8 cellular contexts compared by ENCODE assay signal in the genomic region with DNA sequence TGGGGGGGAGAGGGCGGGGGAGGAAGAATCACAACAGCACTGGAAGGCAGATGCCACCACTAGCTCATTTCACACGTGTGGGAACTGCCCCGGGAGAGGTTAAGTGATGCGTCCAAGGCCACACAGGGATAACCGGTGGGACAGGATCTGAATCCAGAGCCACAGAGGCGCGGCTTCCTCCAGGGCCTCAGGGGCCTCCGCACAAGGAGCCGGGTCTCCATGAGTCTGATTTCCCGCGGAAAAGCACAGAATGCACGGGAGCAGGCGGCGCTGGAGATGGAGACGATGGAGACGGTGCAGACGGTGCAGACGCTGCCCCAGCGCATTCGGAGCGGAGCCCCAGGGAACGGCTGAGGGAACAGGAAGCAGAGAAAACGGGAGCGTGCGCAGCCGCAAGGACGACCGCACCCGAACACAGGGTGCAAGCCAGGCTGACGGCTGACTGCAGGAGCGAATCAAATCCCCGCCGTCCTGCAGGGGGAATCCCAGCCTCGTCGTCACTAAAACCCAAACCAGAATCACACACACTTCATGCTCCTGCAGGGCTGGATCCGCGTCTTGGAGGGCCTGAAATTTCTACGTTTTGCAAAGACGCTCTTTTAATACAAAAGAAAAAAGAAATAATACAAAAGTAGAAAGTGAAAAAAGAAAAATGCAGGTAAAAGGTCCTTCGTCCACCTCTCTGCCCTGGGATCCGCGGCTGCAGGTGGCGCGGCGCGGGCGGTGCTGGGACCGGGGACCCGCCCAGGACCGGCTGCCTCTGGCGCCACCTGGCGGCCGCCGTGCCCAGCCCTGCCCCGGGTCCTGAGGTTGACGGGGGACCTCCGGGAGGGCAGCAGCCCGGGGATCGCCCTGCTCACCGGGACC. TPM values are rescaled to one million over a fixed set of nuclear protein-coding genes. Genes with fewer than 3 reads are reported as not detected.
DNase-seq lines count a peak whose midpoint lies in the region; ATAC-seq and TF ChIP-seq lines count a peak whose summit lies in the region.

No MANE protein-coding gene starts in this region.

- peak; percentile 92 for ATAC-seq in GM19324 (IDR thresholded peaks at IDR 0.05; ENCODE audit: low FRiP score, unreplicated experiment)
- peak; percentile 63 for ATAC-seq in HG03442 (IDR thresholded peaks at IDR 0.05; ENCODE audit: unreplicated experiment)
- peak; percentile 58; the same call in 2 of the 3 replicates for ATAC-seq in SK-N-SH treated with all-trans-retinoic acid at 6 μM for 48 hours

- POLR2A ChIA-PET in BJ (lab: Charles Lee) = no interaction called here

- H3K27me3 ChIP-seq in BJ (ENCODE audit: control insufficient read depth, insufficient read depth, low read length) (no peaks in the 10 kb centered on the region), skeletal muscle tissue (ENCODE audit: control insufficient read depth in 3 of 3, insufficient read depth in 3 of 3, low read length in 3 of 3) (no peaks in the 10 kb centered on the region)

- no peak overlapping the region for H3K4me3 ChIP-seq in BJ (ENCODE audit: low read depth, low read length)
- H3K4me3 ChIP-seq in skeletal muscle tissue (ENCODE audit: low read length in 3 of 3) = peak overlapping the region; percentile 54 to 71 (median 67)

- CTCF ChIA-PET in BJ (lab: Yijun Ruan, JAX) = interaction anchor here (0.7 to 3.9 kb wide), 2 partner anchors 7 to 21 kb away, joined by 3 to 14 read pairs; no protein-coding TSS in a partner anchor

- H3K9me3 ChIP-seq in skeletal muscle tissue (ENCODE audit: control insufficient read depth in 3 of 3, low read length in 3 of 3) = no peaks in the 10 kb centered on the region

- DNase-seq in BJ (ENCODE audit: low read depth) (no peak), amygdala (lab: John Stamatoyannopoulos, UW) (peak in 31 of 56 donors; percentile 9 to 78 (median 37)), hippocampal formation (lab: John Stamatoyannopoulos, UW) (peak; percentile 25 to 59), NCI-H446 (lab: John Stamatoyannopoulos, UW) (no peak)

- H3K9ac ChIP-seq in skeletal muscle tissue (ENCODE audit: low read depth in 1 of 3, low read length in 3 of 3) = peak overlapping the region in 1 of 3 donors; percentile 25

- TF ChIP-seq CTCF in BJ (IDR thresholded peaks at IDR 0.05; ENCODE audit: insufficient read depth, low read depth, low read length) = peak; percentile 64

- H3K4me1 ChIP-seq in skeletal muscle tissue (ENCODE audit: control insufficient read depth in 3 of 3, insufficient read depth in 3 of 3, low read length in 3 of 3) = peaks cover 0 to 3% (median 2%) of the 10 kb centered on the region in 3 donors

- H3K36me3 ChIP-seq in BJ (ENCODE audit: control insufficient read depth, insufficient read depth, low read length) (peaks cover 14% of the 10 kb centered on the region), skeletal muscle tissue (ENCODE audit: control insufficient read depth in 3 of 3, insufficient read depth in 3 of 3, low read length in 3 of 3) (peaks cover 6 to 14% (median 6%) of the 10 kb centered on the region in 3 donors)

- H3K27ac ChIP-seq in skeletal muscle tissue (ENCODE audit: low read depth, low read length) = no peak overlapping the region

TF ChIP-seq in SK-N-SH treated with all-trans-retinoic acid at 6 μM for 48 hours, 23 proteins besides CTCF, POLR2A, EP300 and RAD21:
- no peak for TF ChIP-seq ZFP30 (CRISPR knock-in tag; IDR thresholded peaks at IDR 0.05)
- no peak for TF ChIP-seq GLIS3 (CRISPR knock-in tag; IDR thresholded peaks at IDR 0.05)

RNA-seq across cellular contexts. Expression of gene STX2, which starts 20.4 kb away (rescaled TPM):
- 26.0 and 43.1 TPM in 2 replicates for polyA plus RNA-seq in BJ (2011; rRNA removed)
- 13.0 and 18.4 TPM in 2 replicates for polyA minus RNA-seq in BJ (2011; rRNA and poly(A)+ RNA removed)
- 13.6 TPM for total RNA-seq in skeletal muscle tissue

RNA-seq across cellular contexts. Expression of gene RAN, which starts 53.3 kb away (rescaled TPM):
- 1,011 and 1,490 TPM in 2 replicates for polyA plus RNA-seq in BJ (2011; rRNA removed)
- polyA minus RNA-seq in BJ (2011; rRNA and poly(A)+ RNA removed) = 336 and 424 TPM in 2 replicates
- 227 TPM for total RNA-seq in skeletal muscle tissue

Comparison
In these comparisons a context has a peak if more than half of its experiments do, and no peak if none do; other contexts are left out.
1. DNase-seq: peak in amygdala (31 of 56) and hippocampal formation (2 of 2); none in BJ (single experiment) and NCI-H446 (0 of 2).
2. Peak in every context shown above with its lines, with median percentiles within 50 percentile points of each other: ATAC-seq.